8 cellular contexts compared by ENCODE assay signal in the genomic region with DNA sequence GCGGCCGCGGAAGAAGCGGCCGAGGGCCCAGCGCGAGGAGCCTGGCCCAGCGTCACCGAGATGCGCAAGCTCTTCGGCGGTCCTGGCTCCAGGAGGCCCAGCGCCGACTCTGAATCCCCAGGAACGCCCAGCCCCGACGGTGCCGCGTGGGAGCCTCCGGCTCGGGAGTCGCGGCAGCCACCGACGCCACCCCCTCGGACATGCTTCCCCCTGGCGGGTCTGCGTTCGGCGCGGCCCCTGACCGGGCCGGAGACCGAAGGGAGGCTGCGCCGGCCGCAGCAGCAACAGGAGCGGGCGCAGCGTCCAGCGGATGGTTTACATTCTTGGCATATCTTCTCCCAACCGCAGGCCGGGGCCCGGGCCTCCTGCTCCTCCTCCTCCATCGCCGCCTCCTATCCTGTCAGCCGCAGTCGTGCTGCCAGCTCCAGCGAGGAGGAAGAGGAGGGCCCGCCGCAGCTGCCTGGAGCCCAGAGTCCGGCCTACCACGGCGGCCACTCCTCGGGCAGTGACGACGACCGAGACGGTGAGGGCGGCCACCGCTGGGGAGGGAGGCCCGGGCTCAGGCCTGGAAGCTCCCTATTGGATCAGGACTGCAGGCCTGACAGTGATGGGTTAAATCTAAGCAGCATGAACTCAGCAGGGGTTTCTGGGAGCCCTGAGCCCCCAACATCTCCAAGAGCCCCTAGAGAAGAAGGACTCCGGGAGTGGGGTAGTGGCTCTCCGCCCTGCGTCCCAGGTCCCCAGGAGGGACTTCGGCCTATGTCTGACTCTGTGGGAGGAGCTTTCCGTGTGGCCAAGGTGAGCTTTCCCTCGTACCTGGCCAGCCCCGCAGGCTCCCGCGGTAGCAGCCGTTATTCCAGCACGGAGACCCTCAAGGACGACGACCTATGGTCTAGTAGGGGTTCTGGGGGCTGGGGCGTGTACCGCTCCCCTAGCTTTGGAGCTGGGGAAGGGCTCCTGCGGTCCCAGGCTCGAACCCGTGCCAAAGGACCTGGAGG. TPM values are rescaled to one million over a fixed set of nuclear protein-coding genes. Genes with fewer than 3 reads are reported as not detected.
A peak's percentile ranks its signal among the peaks of the same experiment; 100 is the strongest.
DNase-seq lines count a peak whose midpoint lies in the region; ATAC-seq lines count a peak whose summit lies in the region.

No MANE protein-coding gene starts in this region.

- H3K4me1 ChIP-seq in SJSA1 (replicated peaks) = peaks cover 43% of the 10 kb centered on the region
- H3K4me1 ChIP-seq in muscle layer of colon (ENCODE audit: insufficient read depth, low read length) = peaks cover 56% of the 10 kb centered on the region

- H3K36me3 ChIP-seq in SJSA1 (peaks cover 39% of the 10 kb centered on the region), muscle layer of colon (ENCODE audit: insufficient read depth, low read length) (peaks cover 12% of the 10 kb centered on the region)

- H3K27me3 ChIP-seq in SJSA1 (replicated peaks) (no peaks in the 10 kb centered on the region), muscle layer of colon (ENCODE audit: control insufficient read depth in 1 of 2, insufficient read depth in 2 of 2, low read length in 2 of 2) (no peaks in the 10 kb centered on the region)

- peak; percentile 48 for DNase-seq in NCI-H82 (lab: John Stamatoyannopoulos, UW)
- DNase-seq in NCI-H82 treated with DMSO at 0.1 percent for 48 hours (lab: John Stamatoyannopoulos, UW; ENCODE audit: unreplicated experiment) = no peak
- DNase-seq in SJSA1 (ENCODE audit: low read depth in 1 of 2, low spot score in 2 of 2) = peak; percentile 88 to 94
- no peak for DNase-seq in activated CD4-positive, alpha-beta T cell treated with anti-CD3 and anti-CD28 coated beads, Interleukin-2, amount 50 U/mL, for 4 hours
- DNase-seq in NCI-H1105 treated with DMSO at 0.1 percent for 48 hours (lab: John Stamatoyannopoulos, UW) = no peak
- DNase-seq in NCI-H187 (lab: John Stamatoyannopoulos, UW) = no peak

- peak; percentile 64 for ATAC-seq in esophagus mucosa

- H3K4me3 ChIP-seq in SJSA1 (peak overlapping the region; percentile 75), muscle layer of colon (ENCODE audit: low read depth in 1 of 2, low read length in 2 of 2) (peak overlapping the region; percentile 79 to 88)

- peak overlapping the region; percentile 97 for H3K27ac ChIP-seq in SJSA1
- peak overlapping the region; percentile 92 for H3K27ac ChIP-seq in muscle layer of colon (ENCODE audit: low read depth, low read length)

- H3K9me3 ChIP-seq in SJSA1 (replicated peaks) (no peaks in the 10 kb centered on the region), muscle layer of colon (ENCODE audit: low read length) (no peaks in the 10 kb centered on the region)

- peak overlapping the region; percentile 94 for H3K9ac ChIP-seq in muscle layer of colon (ENCODE audit: low read length)

RNA-seq across cellular contexts. Expression of a gene that starts 1.2 kb away (rescaled TPM):
- total RNA-seq in SJSA1 (2014; rRNA removed; shearing (Covaris generic)) = 8.3 and 14.6 TPM in 2 replicates
- 5.4 TPM for total RNA-seq in esophagus mucosa

RNA-seq across cellular contexts. Expression of a gene that starts 37.1 kb away (rescaled TPM):
- not detected in 2 replicates for total RNA-seq in SJSA1 (2014; rRNA removed; shearing (Covaris generic))
- 1.0 TPM for total RNA-seq in esophagus mucosa

Comparison
In these comparisons a context has a peak if more than half of its experiments do, and no peak if none do; other contexts are left out.
1. DNase-seq: peak in NCI-H82 (single experiment) and SJSA1 (2 of 2); none in NCI-H82 treated with DMSO at 0.1 percent for 48 hours (single experiment), activated CD4-positive, alpha-beta T cell treated with anti-CD3 and anti-CD28 coated beads, Interleukin-2, amount 50 U/mL, for 4 hours (0 of 2), NCI-H1105 treated with DMSO at 0.1 percent for 48 hours (single experiment) and NCI-H187 (0 of 2).